In the genomic region with DNA sequence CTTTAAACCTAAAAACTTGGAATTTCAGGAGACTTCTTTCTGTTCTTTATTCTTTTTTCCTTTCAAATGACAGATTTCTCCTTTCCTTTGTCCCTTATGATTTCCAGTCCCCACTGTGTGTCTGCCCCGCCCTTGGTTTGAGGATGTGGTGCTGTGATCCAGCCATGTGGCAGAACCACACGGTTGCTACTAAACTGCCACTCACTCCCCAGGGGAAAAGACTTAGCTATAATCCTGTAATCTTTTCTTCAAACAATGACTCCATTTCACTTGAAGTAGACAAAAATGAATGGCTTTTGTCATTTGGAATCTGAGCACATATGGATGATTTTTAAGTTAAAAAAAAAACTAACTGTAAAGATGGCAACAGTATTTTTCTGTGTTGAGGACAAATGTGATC, we compare ENCODE assay signal across 27 cellular contexts.
"Had no signal": no experiment of that assay in that cellular context is flagged by ENCODE, and none has a peak within 500 bp of the region (broad histone marks: within the 10 kb centered on the region; RNA-seq: fewer than 3 reads in every experiment).

No MANE protein-coding gene starts in this region.

- H3K27ac ChIP-seq: body of pancreas, gastroesophageal sphincter, ovary, right lobe of liver, thoracic aorta, uterus had no signal

- H3K4me3 ChIP-seq: body of pancreas, gastroesophageal sphincter, ovary, right lobe of liver, thoracic aorta, uterus had no signal

- ATAC-seq: activated CD4-positive, alpha-beta T cell treated with anti-CD3 and anti-CD28 coated beads for 36 hours; activated T-cell treated with anti-CD3 and anti-CD28 coated beads, Interleukin-2, amount 50 U/mL, for 72 hours; body of pancreas; effector memory CD8-positive, alpha-beta T cell; gastroesophageal sphincter; left colon; right lobe of liver; stimulated activated effector memory CD8-positive, alpha-beta T cell treated with anti-CD3 and anti-CD28 coated beads, Interleukin-12 subunit alpha, Interleukin-12 subunit beta, amount 100 ng/mL, for 72 hours; T-helper 17 cell had no signal

- H3K27me3 ChIP-seq: body of pancreas, gastroesophageal sphincter, ovary, right lobe of liver, uterus had no signal

- DNase-seq: activated B cell treated with CpG ODN at 0.5 μM for 24 hours; activated CD4-positive, alpha-beta T cell treated with anti-CD3 and anti-CD28 coated beads for 36 hours; activated CD4-positive, alpha-beta T cell treated with anti-CD3 and anti-CD28 coated beads, Interleukin-2, amount 50 U/mL, for 4 hours; activated naive CD4-positive, alpha-beta T cell; activated T-cell treated with anti-CD3 and anti-CD28 coated beads for 4 hours; activated T-cell treated with anti-CD3 and anti-CD28 coated beads, Interleukin-2, amount 50 U/mL, for 72 hours; body of pancreas; cortex of kidney; effector memory CD8-positive, alpha-beta T cell; erythroblast; head of caudate nucleus; hippocampal formation; immature natural killer cell; kidney; left colon; naive B cell; nephron progenitor cell; ovary; right lobe of liver; stimulated activated CD4-positive, alpha-beta T cell treated with anti-CD3 and anti-CD28 coated beads, Interleukin-12 subunit alpha, Interleukin-12 subunit beta, amount 100 ng/mL, for 4 hours; stimulated activated CD4-positive, alpha-beta T cell treated with anti-CD3 and anti-CD28 coated beads, Interleukin-4, amount 100 ng/mL, for 24 hours; T-helper 17 cell; T1000; uterus had no signal

- H3K36me3 ChIP-seq: gastroesophageal sphincter, ovary, right lobe of liver, thoracic aorta, uterus had no signal

- H3K4me1 ChIP-seq: body of pancreas, gastroesophageal sphincter, right lobe of liver, uterus had no signal

- H3K9me3 ChIP-seq: body of pancreas, gastroesophageal sphincter, ovary, right lobe of liver, thoracic aorta, uterus had no signal
